8 cellular contexts compared by ENCODE assay signal in the genomic region with DNA sequence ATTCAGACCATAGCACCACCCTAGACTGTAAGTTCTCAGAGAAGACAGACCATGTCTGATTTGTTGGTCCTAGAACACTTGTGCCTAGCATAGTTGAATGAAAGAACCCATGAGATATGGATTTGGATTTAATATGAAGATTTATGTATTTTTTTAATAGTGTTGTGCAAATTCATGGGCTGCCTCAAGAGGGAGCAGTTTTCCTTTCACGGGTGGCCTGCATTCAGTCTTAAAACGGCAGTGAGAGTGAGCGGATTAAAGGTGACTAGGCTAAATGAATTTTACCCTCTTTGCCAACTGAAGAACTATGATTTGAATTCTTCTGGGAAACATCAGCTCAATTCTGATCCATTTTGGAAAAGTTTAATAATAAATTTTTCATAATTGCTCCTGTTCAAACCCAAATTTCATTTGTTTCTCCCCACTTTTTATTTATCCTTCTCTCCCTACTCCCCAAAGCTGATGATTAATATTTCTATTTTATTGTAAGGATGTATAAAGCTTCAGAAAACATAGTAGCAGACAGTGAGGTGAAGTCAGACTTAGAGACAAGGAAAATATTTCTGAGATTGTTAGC.
DNase-seq lines count a peak whose midpoint lies in the region; ATAC-seq and TF ChIP-seq lines count a peak whose summit lies in the region.

No MANE protein-coding gene starts in this region.

- 65% methylated on average over 3 of the region's 3 CpGs for WGBS in testis, 2 donors

- H4K20me1 ChIP-seq in PC-3 (ENCODE audit: low read length), result no peaks in the 10 kb centered on the region

- DNase-seq in COLO668 (lab: John Stamatoyannopoulos, UW; ENCODE audit: unreplicated experiment) (peak; percentile 5), PC-3 (peak; percentile 59), erythroblast (lab: John Stamatoyannopoulos, UW) (peak; percentile 54 to 65), testis (no peak), ureter (ENCODE audit: low spot score) (no peak), GF-D8 (lab: John Stamatoyannopoulos, UW) (no peak)

- H3K27me3 ChIP-seq in PC-3 (ENCODE audit: low read length) (peaks cover 20% of the 10 kb centered on the region), testis (no peaks in the 10 kb centered on the region)

- H3K79me2 ChIP-seq in PC-3 (ENCODE audit: low read length), result no peaks in the 10 kb centered on the region

- H3K4me1 ChIP-seq in PC-3 (ENCODE audit: insufficient read depth, low read length) (no peaks in the 10 kb centered on the region), testis (no peaks in the 10 kb centered on the region)

- H2AFZ ChIP-seq in PC-3 (ENCODE audit: low read length), result no peak overlapping the region

- H3K4me3 ChIP-seq in PC-3 (ENCODE audit: low read length) (no peak overlapping the region), testis (no peak overlapping the region)

- H3K27ac ChIP-seq in PC-3 (ENCODE audit: low read length) (no peak overlapping the region), testis (no peak overlapping the region)

- intact Hi-C loops in PC-3 (cut with micrococcal nuclease) (no loop called here), testis (cut with DNase I; ENCODE audit: low total_unique reads) (no loop called here)

- POLR2A ChIA-PET in PC-3 (lab: Charles Lee; ENCODE audit: unreplicated experiment), result no interaction called here

- H3K9ac ChIP-seq in PC-3 (ENCODE audit: low read length), result no peak overlapping the region

- H3K9me2 ChIP-seq in PC-3 (replicated peaks; ENCODE audit: low read length), result no peaks in the 10 kb centered on the region

- H3K9me3 ChIP-seq in PC-3 (ENCODE audit: low read length), result no peaks in the 10 kb centered on the region
- H3K9me3 ChIP-seq in testis, result no peaks in the 10 kb centered on the region

- BruUV-seq in PC-3 (replicated peaks; lab: Mats Ljungman, UMichigan), result no TSS peak

- CTCF ChIA-PET in PC-3 (lab: Charles Lee), result interaction anchor here (0.6 kb wide), 1 partner anchor 27 kb away, joined by 3 read pairs; no protein-coding TSS in a partner anchor

- no peak for TF ChIP-seq POLR2A in erythroblast (IDR thresholded peaks at IDR 0.05; ENCODE audit: low read length)
- TF ChIP-seq POLR2A in testis (IDR thresholded peaks at IDR 0.05), result no peak

- ATAC-seq in GM18519 (IDR thresholded peaks at IDR 0.05; ENCODE audit: low FRiP score, unreplicated experiment), result peak; percentile 62
- ATAC-seq in HG03280 (IDR thresholded peaks at IDR 0.05; ENCODE audit: unreplicated experiment), result peak; percentile 89
- peak; percentile 48 for ATAC-seq in PC-3

- no peaks in the 10 kb centered on the region for H3F3A ChIP-seq in PC-3 (ENCODE audit: low read length, unreplicated experiment)

- H3K4me2 ChIP-seq in PC-3 (ENCODE audit: low read length), result no peak overlapping the region

- TF ChIP-seq CTCF in PC-3 (conservative IDR thresholded peaks at IDR 0.05; ENCODE audit: low read depth, low read length) (peak; percentile 85), testis (IDR thresholded peaks at IDR 0.05) (peak in 2 of 3 experiments; percentile 30 to 40)

- H3K36me3 ChIP-seq in PC-3 (ENCODE audit: low read depth, low read length) (no peaks in the 10 kb centered on the region), testis (ENCODE audit: low read depth, missing control alignments) (no peaks in the 10 kb centered on the region)

Comparison
In these comparisons a context has a peak if more than half of its experiments do, and no peak if none do; other contexts are left out.
1. DNase-seq: peak in COLO668 (single experiment), PC-3 (single experiment) and erythroblast (2 of 2); none in testis (single experiment), ureter (single experiment) and GF-D8 (single experiment).
2. Peak in every context shown above with its lines, with median percentiles within 50 percentile points of each other: ATAC-seq.